In the genomic region with DNA sequence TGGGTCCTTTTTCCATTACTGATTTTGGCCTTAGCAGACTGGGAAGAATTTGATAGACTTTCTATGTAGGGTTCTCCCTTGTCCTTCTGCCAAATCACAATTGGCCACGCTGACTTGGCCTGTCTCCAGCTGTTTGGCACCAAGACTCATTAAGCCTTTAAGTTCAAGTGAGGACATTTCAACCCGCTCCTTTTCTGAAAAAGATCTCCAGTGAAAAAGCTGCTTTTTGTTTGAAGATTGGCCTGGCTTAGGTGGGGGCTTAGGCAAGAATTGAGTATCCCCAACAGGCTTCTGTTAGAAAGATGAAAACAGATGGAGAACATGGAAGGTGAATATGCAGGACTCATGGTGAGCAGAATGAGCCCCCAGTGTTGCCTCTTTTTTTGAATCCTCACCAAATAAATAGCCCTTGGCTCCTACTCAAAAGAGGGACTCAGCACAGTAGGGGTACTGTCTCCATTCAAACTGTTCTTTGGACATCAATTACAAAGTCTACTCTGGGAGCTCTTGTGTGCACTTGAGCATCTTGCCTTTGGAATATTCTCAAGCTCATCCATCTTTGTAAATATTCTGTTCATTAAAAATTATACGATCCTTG, we compare ENCODE assay signal across 18 cellular contexts. TPM values are rescaled to one million over a fixed set of nuclear protein-coding genes. Genes with fewer than 3 reads are reported as not detected.
DNase-seq lines count a peak whose midpoint lies in the region; ATAC-seq and TF ChIP-seq lines count a peak whose summit lies in the region.
"Had no signal": no experiment of that assay in that cellular context is flagged by ENCODE, and none has a peak within 500 bp of the region (broad histone marks: within the 10 kb centered on the region; RNA-seq: fewer than 3 reads in every experiment).

No MANE protein-coding gene starts in this region.

- DNase-seq in Ammon's horn (ENCODE audit: low spot score): peak; percentile 63
- DNase-seq in MG63: peak; percentile 10
- DNase-seq in adrenal gland: peak in 6 of 7 donors; percentile 29 to 85 (median 66)
- peak; percentile 67 for DNase-seq in medulla oblongata (ENCODE audit: extremely low spot score)
- DNase-seq in upper lobe of right lung: no peak
- DNase-seq in smooth muscle cell (lab: John Stamatoyannopoulos, UW; ENCODE audit: unreplicated experiment): no peak
- DNase-seq: activated B cell treated with CpG ODN at 0.5 μM for 24 hours; activated effector memory CD4-positive, alpha-beta T cell treated with Interleukin-2 at 50 U/mL for 16 hours; GF-D8; kidney glomerular epithelial cell; PC-9; stimulated activated CD4-positive, alpha-beta T cell treated with anti-CD3 and anti-CD28 coated beads, Interleukin-12 subunit alpha, Interleukin-12 subunit beta, amount 100 ng/mL, for 4 hours; stimulated activated naive CD4-positive, alpha-beta T cell; SW 1271 had no signal

- H3K9me3 ChIP-seq in MG63 (no peaks in the 10 kb centered on the region), adrenal gland (replicated peaks in 1 of 3) (no peaks in the 10 kb centered on the region), upper lobe of right lung (no peaks in the 10 kb centered on the region), smooth muscle cell (replicated peaks; ENCODE audit: low read depth) (no peaks in the 10 kb centered on the region)
- H3K9me3 ChIP-seq: esophagus muscularis mucosa had no signal

- H3K4me1 ChIP-seq in adrenal gland (replicated peaks in 1 of 2) (peaks cover 0 to 7% of the 10 kb centered on the region in 2 donors), upper lobe of right lung (peaks cover 14% of the 10 kb centered on the region), smooth muscle cell (ENCODE audit: low read depth) (no peaks in the 10 kb centered on the region)

- no peaks in the 10 kb centered on the region for H3K27me3 ChIP-seq in MG63
- no peaks in the 10 kb centered on the region for H3K27me3 ChIP-seq in adrenal gland
- H3K27me3 ChIP-seq in upper lobe of right lung: no peaks in the 10 kb centered on the region
- no peaks in the 10 kb centered on the region for H3K27me3 ChIP-seq in smooth muscle cell (ENCODE audit: low read depth)
- H3K27me3 ChIP-seq: esophagus muscularis mucosa had no signal

- H3K27ac ChIP-seq in adrenal gland (no peak overlapping the region), upper lobe of right lung (no peak overlapping the region), smooth muscle cell (ENCODE audit: low read depth) (no peak overlapping the region)
- H3K27ac ChIP-seq: esophagus muscularis mucosa, PC-9 had no signal

- H3K9ac ChIP-seq in smooth muscle cell (ENCODE audit: low read depth): no peak overlapping the region

- no peaks in the 10 kb centered on the region for H3K79me2 ChIP-seq in smooth muscle cell (ENCODE audit: low read depth)

- H3K36me3 ChIP-seq in MG63: no peaks in the 10 kb centered on the region
- no peaks in the 10 kb centered on the region for H3K36me3 ChIP-seq in adrenal gland (replicated peaks in 1 of 2)
- H3K36me3 ChIP-seq in upper lobe of right lung: no peaks in the 10 kb centered on the region
- H3K36me3 ChIP-seq in smooth muscle cell (ENCODE audit: low read depth): no peaks in the 10 kb centered on the region
- H3K36me3 ChIP-seq: esophagus muscularis mucosa had no signal

- no peaks in the 10 kb centered on the region for H4K20me1 ChIP-seq in smooth muscle cell (ENCODE audit: low read depth)

- no peak for ATAC-seq in upper lobe of right lung
- no peak for ATAC-seq in GM21526 (IDR thresholded peaks at IDR 0.05; ENCODE audit: low FRiP score, unreplicated experiment)
- no peak for ATAC-seq in GM19328 (IDR thresholded peaks at IDR 0.05; ENCODE audit: unreplicated experiment)

- intact Hi-C loops in adrenal gland (cut with DNase I) (no loop called here), upper lobe of right lung (cut with DNase I) (no loop called here)

- no peak overlapping the region for H2AFZ ChIP-seq in smooth muscle cell (ENCODE audit: low read depth)
- H2AFZ ChIP-seq: PC-9 had no signal

- no peak overlapping the region for H3K4me2 ChIP-seq in smooth muscle cell
- H3K4me2 ChIP-seq: PC-9 had no signal

- H3F3A ChIP-seq in smooth muscle cell (ENCODE audit: low read depth): no peaks in the 10 kb centered on the region

- H3K4me3 ChIP-seq in MG63 (no peak overlapping the region), adrenal gland (no peak overlapping the region), upper lobe of right lung (no peak overlapping the region), smooth muscle cell (no peak overlapping the region)
- H3K4me3 ChIP-seq: esophagus muscularis mucosa, PC-9 had no signal

- WGBS in adrenal gland, 4 donors: 50 to 74% (median 59%) methylated on average over 3 of the region's 3 CpGs
- 93% methylated on average over 3 of the region's 3 CpGs for WGBS in smooth muscle cell (ENCODE audit: low lambda C conversion rate)

- no peak for TF ChIP-seq POLR2A in adrenal gland (IDR thresholded peaks at IDR 0.05)

- TF ChIP-seq CTCF in adrenal gland (IDR thresholded peaks at IDR 0.05): no peak
- TF ChIP-seq CTCF in upper lobe of right lung (IDR thresholded peaks at IDR 0.05): no peak
- TF ChIP-seq CTCF in smooth muscle cell (IDR thresholded peaks at IDR 0.05; ENCODE audit: borderline replicate concordance, insufficient read depth, poor library complexity, severe bottlenecking): no peak

RNA-seq across cellular contexts. Expression of a gene that starts 28.4 kb away (rescaled TPM):
- total RNA-seq in MG63 (2014; rRNA removed; shearing (Covaris generic); ENCODE audit: low replicate concordance): 34.6 and 49.4 TPM in 2 replicates
- total RNA-seq in adrenal gland (100 to 1,000 TPM in 2 of 8 donors, 10 to 100 TPM in 6; 52.4 to 206 (median 74.6) TPM), upper lobe of right lung (369 TPM), smooth muscle cell (6.7 and 7.6 TPM in 2 replicates)
- polyA plus RNA-seq in adrenal gland (10 to 100 TPM; 28.2 to 55.9 (median 30.8) TPM), smooth muscle cell (2.6 and 7.3 TPM in 2 replicates)
- total RNA-seq: activated B cell treated with CpG ODN at 0.5 μM for 24 hours had no signal
- polyA plus RNA-seq: IgD-negative memory B cell had no signal

Comparison
In these comparisons a context has a peak if more than half of its experiments do, and no peak if none do; other contexts are left out.
1. DNase-seq: peak in Ammon's horn (single experiment), MG63 (single experiment), adrenal gland (6 of 7) and medulla oblongata (single experiment); none in upper lobe of right lung (single experiment) and smooth muscle cell (single experiment).